Comparison of ENCODE assay signal across 1 cellular context in the genomic region with DNA sequence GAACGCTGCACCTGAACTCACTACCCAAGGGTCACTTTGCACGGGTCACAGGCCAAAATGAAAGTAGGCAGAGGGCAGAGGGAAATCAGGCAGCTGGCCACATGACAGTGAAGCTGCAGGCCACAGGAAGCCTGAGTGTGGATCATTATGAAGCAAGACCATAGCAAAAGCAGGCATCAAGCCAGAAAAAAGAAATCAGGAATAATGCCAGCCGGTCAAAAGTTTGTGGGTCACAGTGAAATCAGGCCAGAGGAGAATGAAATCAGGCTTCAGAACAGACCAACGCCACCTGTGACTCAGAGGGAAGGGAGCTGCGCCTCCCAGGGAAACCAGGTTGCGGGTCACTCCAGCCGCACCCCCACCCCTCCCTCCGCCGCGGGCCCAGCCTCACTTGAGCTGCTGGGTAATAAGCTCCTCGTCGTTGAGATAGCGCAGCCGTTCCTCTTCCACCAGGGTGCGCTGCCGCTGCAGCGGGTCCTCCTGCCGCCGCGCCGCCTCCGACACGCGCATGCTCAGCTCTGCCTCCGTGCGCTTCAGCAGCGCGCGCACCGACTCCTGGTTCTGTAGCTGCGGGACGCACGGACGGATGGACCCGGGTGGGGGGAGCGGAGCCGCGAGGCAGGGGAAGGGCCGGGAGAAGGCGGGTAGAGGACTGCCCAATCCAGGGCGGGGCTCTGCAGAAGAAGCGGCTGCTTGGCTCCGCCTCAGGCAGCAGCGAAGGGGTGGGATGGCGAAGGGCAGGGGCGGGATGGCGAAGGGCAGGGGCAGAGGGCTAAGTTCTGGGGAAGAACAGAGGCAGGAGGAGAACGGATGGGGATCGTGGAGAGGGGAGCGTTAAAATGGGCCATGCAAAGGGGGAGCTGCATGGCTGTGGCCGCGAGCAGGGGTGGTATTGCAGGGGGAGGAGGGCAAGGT.
TF ChIP-seq lines count a peak whose summit lies in the region.

No MANE protein-coding gene starts in this region.

TF ChIP-seq in K562, 482 proteins besides CTCF, POLR2A, EP300 and RAD21 (continued from another document):
- TF ChIP-seq, protein P1, sequence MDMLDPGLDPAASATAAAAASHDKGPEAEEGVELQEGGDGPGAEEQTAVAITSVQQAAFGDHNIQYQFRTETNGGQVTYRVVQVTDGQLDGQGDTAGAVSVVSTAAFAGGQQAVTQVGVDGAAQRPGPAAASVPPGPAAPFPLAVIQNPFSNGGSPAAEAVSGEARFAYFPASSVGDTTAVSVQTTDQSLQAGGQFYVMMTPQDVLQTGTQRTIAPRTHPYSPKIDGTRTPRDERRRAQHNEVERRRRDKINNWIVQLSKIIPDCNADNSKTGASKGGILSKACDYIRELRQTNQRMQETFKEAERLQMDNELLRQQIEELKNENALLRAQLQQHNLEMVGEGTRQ (CRISPR knock-in tag; IDR thresholded peaks at IDR 0.05), result no peak
- no peak for TF ChIP-seq CHD2 (IDR thresholded peaks at IDR 0.05; ENCODE audit: low read depth, low read length)
TF ChIP-seq in K562: peak in this region for 50.
